8 cellular contexts compared by ENCODE assay signal in the genomic region with DNA sequence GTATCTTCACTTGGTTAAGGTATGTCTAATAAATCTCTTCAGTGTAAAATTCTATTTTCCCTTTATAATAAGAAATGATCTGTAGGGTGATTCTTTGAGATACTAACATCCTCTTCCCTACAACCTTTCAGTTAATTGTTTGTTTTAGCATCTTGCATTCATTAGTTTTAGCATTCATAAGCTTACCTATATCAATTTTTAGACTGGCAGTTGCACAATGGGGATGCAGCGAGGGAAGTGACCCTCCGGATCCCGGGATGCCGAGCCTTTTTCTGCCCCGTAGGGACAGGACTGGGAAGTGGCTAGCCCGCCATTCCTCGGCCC. TPM values are rescaled to one million over a fixed set of nuclear protein-coding genes. Genes with fewer than 3 reads are reported as not detected.
DNase-seq lines count a peak whose midpoint lies in the region; ATAC-seq, FAIRE-seq and TF ChIP-seq lines count a peak whose summit lies in the region.

No MANE protein-coding gene starts in this region.

- ATAC-seq in HCT116, result no peak; the same call in 1 of the 2 replicates
- no peak for ATAC-seq in activated CD8-positive, alpha-beta T cell treated with anti-CD3 and anti-CD28 coated beads, Interleukin-2, amount 10 ng/mL, durations not matched to agents 7 days and 5 days
- ATAC-seq in GM21786 (IDR thresholded peaks at IDR 0.05; ENCODE audit: unreplicated experiment), result no peak

- no peaks in the 10 kb centered on the region for H3K9me2 ChIP-seq in HCT116 (ENCODE audit: insufficient read depth)

- TSS peak; percentile 86 for BruUV-seq in HCT116 (replicated peaks; lab: Mats Ljungman, UMichigan)

- peak overlapping the region; percentile 3 for H2AFZ ChIP-seq in HCT116 (ENCODE audit: low read depth, low read length, poor library complexity, severe bottlenecking)

- no peaks in the 10 kb centered on the region for H3K9me3 Mint-ChIP-seq in activated CD8-positive, alpha-beta T cell treated with anti-CD3 and anti-CD28 coated beads, Interleukin-2, amount 10 ng/mL, durations not matched to agents 7 days and 5 days (ENCODE audit: insufficient read depth)

- H3K79me2 ChIP-seq in HCT116 (ENCODE audit: insufficient read depth, low read length), result peaks cover 45% of the 10 kb centered on the region

- H3K27ac ChIP-seq in HCT116 (ENCODE audit: low read depth, low read length) (peak overlapping the region; percentile 59), iPS DF 6.9 (ENCODE audit: low read length) (no peak overlapping the region), small intestine (ENCODE audit: low read depth in 1 of 2, low read length in 1 of 2) (peak overlapping the region; percentile 88 to 98)

- RAD21 ChIA-PET in HCT116 (lab: Charles Lee; ENCODE audit: low non-redundant PET in 1 of 2, low total read pairs in 2 of 2, uncharacterized antibody in 2 of 2, unreplicated experiment in 2 of 2), result no interaction called here

- peaks cover 42% of the 10 kb centered on the region for H3K4me1 Mint-ChIP-seq in activated CD8-positive, alpha-beta T cell treated with anti-CD3 and anti-CD28 coated beads, Interleukin-2, amount 10 ng/mL, durations not matched to agents 7 days and 5 days (ENCODE audit: low read depth)

- CTCF ChIA-PET in HCT116 (lab: Charles Lee), result interaction anchor here (0.9 kb wide), 1 partner anchor 8 kb away, joined by 3 read pairs; no protein-coding TSS in a partner anchor
- CTCF ChIA-PET in activated CD8-positive, alpha-beta T cell treated with anti-CD3 and anti-CD28 coated beads, Interleukin-2, amount 10 ng/mL, durations not matched to agents 7 days and 5 days (lab: Charles Lee), result interaction anchor here (0.6 to 1.5 kb wide), 6 partner anchors 9 to 157 kb away, joined by 3 to 8 read pairs (median 3); no protein-coding TSS in a partner anchor

- H3K27me3 Mint-ChIP-seq in activated CD8-positive, alpha-beta T cell treated with anti-CD3 and anti-CD28 coated beads, Interleukin-2, amount 10 ng/mL, durations not matched to agents 7 days and 5 days (ENCODE audit: low read depth), result no peaks in the 10 kb centered on the region

- peak overlapping the region; percentile 86 for H3K9ac ChIP-seq in HCT116 (ENCODE audit: low read length)

- H3K9me3 ChIP-seq in HCT116 (ENCODE audit: control insufficient read depth in 1 of 2, insufficient read depth in 1 of 2, low read depth in 1 of 2, low read length in 2 of 2) (no peaks in the 10 kb centered on the region), iPS DF 6.9 (ENCODE audit: control insufficient read depth, insufficient read depth, low read length) (no peaks in the 10 kb centered on the region), small intestine (ENCODE audit: control insufficient read depth, low read depth) (no peaks in the 10 kb centered on the region)

- H3K36me3 Mint-ChIP-seq in activated CD8-positive, alpha-beta T cell treated with anti-CD3 and anti-CD28 coated beads, Interleukin-2, amount 10 ng/mL, durations not matched to agents 7 days and 5 days (ENCODE audit: low read depth), result peaks cover 31% of the 10 kb centered on the region

- peak overlapping the region; percentile 99 for H3K4me3 Mint-ChIP-seq in activated CD8-positive, alpha-beta T cell treated with anti-CD3 and anti-CD28 coated beads, Interleukin-2, amount 10 ng/mL, durations not matched to agents 7 days and 5 days

- TF ChIP-seq RAD21 in HCT116 (IDR thresholded peaks at IDR 0.05; ENCODE audit: low read depth), result no peak

- peaks cover 0 to 9% of the 10 kb centered on the region in 2 experiments; a peak in 1 of 4 replicates for H3K36me3 ChIP-seq in HCT116 (ENCODE audit: control insufficient read depth in 1 of 2, insufficient read depth in 2 of 2, low read length in 2 of 2)
- no peaks in the 10 kb centered on the region for H3K36me3 ChIP-seq in iPS DF 6.9 (ENCODE audit: control insufficient read depth, insufficient read depth, low read length)
- no peaks in the 10 kb centered on the region for H3K36me3 ChIP-seq in small intestine (ENCODE audit: control insufficient read depth in 2 of 2, insufficient read depth in 2 of 2, low read length in 2 of 2)

- no peak for TF ChIP-seq CTCF in HCT116 (IDR thresholded peaks at IDR 0.05 in 2 of 3, conservative IDR thresholded peaks at IDR 0.05 in 1 of 3; ENCODE audit: borderline replicate concordance in 1 of 3, insufficient read depth in 1 of 3, low read depth in 2 of 3, low read length in 2 of 3)

- no peak for TF ChIP-seq POLR2A in HCT116 (IDR thresholded peaks at IDR 0.05; ENCODE audit: borderline replicate concordance, extremely low read depth, insufficient read depth, insufficient read length)

- peak overlapping the region; percentile 69 to 95 for H3K4me3 ChIP-seq in HCT116 (replicated peaks in 1 of 2; ENCODE audit: low read depth in 1 of 2, low read length in 2 of 2)
- peak overlapping the region; percentile 99; the same call in 1 of the 2 replicates for H3K4me3 ChIP-seq in iPS DF 6.9 (ENCODE audit: low read length)
- peak overlapping the region; percentile 49 to 86 for H3K4me3 ChIP-seq in small intestine (ENCODE audit: low read depth in 1 of 2, low read length in 2 of 2)

- FAIRE-seq in small intestine (lab: Jason Lieb, UNC), result no peak

- no peaks in the 10 kb centered on the region for H3K27me3 ChIP-seq in HCT116 (ENCODE audit: insufficient read depth, low read length)
- no peaks in the 10 kb centered on the region for H3K27me3 ChIP-seq in iPS DF 6.9 (ENCODE audit: control insufficient read depth, insufficient read depth, low read length)
- H3K27me3 ChIP-seq in small intestine (ENCODE audit: control insufficient read depth in 2 of 2, insufficient read depth in 2 of 2, low read length in 2 of 2), result no peaks in the 10 kb centered on the region

- no peaks in the 10 kb centered on the region for H4K20me1 ChIP-seq in HCT116 (ENCODE audit: insufficient read depth)

- peaks cover 9 to 25% of the 10 kb centered on the region in 2 experiments for H3K4me1 ChIP-seq in HCT116 (ENCODE audit: control insufficient read depth in 1 of 2, insufficient read depth in 2 of 2, low read length in 2 of 2)
- H3K4me1 ChIP-seq in iPS DF 6.9 (ENCODE audit: control insufficient read depth, insufficient read depth, low read length), result peaks cover 2% of the 10 kb centered on the region; the same call in 1 of the 2 replicates
- no peaks in the 10 kb centered on the region for H3K4me1 ChIP-seq in small intestine (ENCODE audit: control insufficient read depth in 2 of 2, insufficient read depth in 1 of 2, low read depth in 1 of 2, low read length in 1 of 2)

- WGBS in iPS DF 6.9 (ENCODE audit: insufficient coverage, insufficient read length), result no CpG with 5 or more reads among the region's 7 CpGs
- WGBS in small intestine, 3 donors, result 0% methylated on average over 7 of the region's 7 CpGs

- POLR2A ChIA-PET in HCT116 (lab: Charles Lee), result interaction anchor here (0.8 to 1.3 kb wide), 17 partner anchors 10 to 266 kb away, joined by 3 to 9 read pairs (median 3); no protein-coding TSS in a partner anchor
- POLR2A ChIA-PET in activated CD8-positive, alpha-beta T cell treated with anti-CD3 and anti-CD28 coated beads, Interleukin-2, amount 10 ng/mL, durations not matched to agents 7 days and 5 days (lab: Charles Lee), result interaction anchor here (0.6 to 1.8 kb wide), 16 partner anchors 8 to 450 kb away, joined by 3 to 29 read pairs (median 4); a partner anchor contains a TSS

- DNase-seq in HCT116 (ENCODE audit: low read depth, low spot score), result no peak
- no peak for DNase-seq in activated CD8-positive, alpha-beta T cell treated with anti-CD3 and anti-CD28 coated beads, Interleukin-2, amount 10 ng/mL, durations not matched to agents 7 days and 5 days
- DNase-seq in iPS DF 6.9 (ENCODE audit: low read depth, low spot score), result no peak
- no peak for DNase-seq in small intestine
- DNase-seq in stimulated activated CD4-positive, alpha-beta T cell treated with anti-CD3 and anti-CD28 coated beads, Interleukin-4, amount 100 ng/mL, for 24 hours, result no peak
- DNase-seq in NCI-H1930 (lab: John Stamatoyannopoulos, UW), result no peak
- no peak for DNase-seq in NCI-H748 treated with DMSO at 0.1 percent for 48 hours (lab: John Stamatoyannopoulos, UW)

- intact Hi-C loops in HCT116 (cut with micrococcal nuclease), result no loop called here

- peak overlapping the region; percentile 83 for H3K4me2 ChIP-seq in HCT116 (ENCODE audit: low read length)

- H3K27ac Mint-ChIP-seq in activated CD8-positive, alpha-beta T cell treated with anti-CD3 and anti-CD28 coated beads, Interleukin-2, amount 10 ng/mL, durations not matched to agents 7 days and 5 days, result peak overlapping the region; percentile 99

TF ChIP-seq in HCT116, 20 proteins besides CTCF, POLR2A, EP300 and RAD21:
- no peak for TF ChIP-seq CBX3 (IDR thresholded peaks at IDR 0.05; ENCODE audit: low read depth)
- TF ChIP-seq JUND (IDR thresholded peaks at IDR 0.05), result no peak
- no peak for TF ChIP-seq YY1 (IDR thresholded peaks at IDR 0.05; ENCODE audit: extremely low read depth, insufficient replicate concordance, low read depth, low read length)
- no peak for TF ChIP-seq EZH2 (IDR thresholded peaks at IDR 0.05)
- TF ChIP-seq FOSL1 (IDR thresholded peaks at IDR 0.05; ENCODE audit: low read depth), result no peak
- no peak for TF ChIP-seq EGR1 (IDR thresholded peaks at IDR 0.05; ENCODE audit: low read depth)

RNA-seq across cellular contexts. Expression of a gene that starts 0.5 kb away (rescaled TPM):
- 50.2 TPM for total RNA-seq in HCT116 (2021; ENCODE audit: unreplicated experiment)
- 3.8 and 8.3 TPM in 2 replicates for polyA plus RNA-seq in HCT116 (2012)
- total RNA-seq in activated CD8-positive, alpha-beta T cell treated with anti-CD3 and anti-CD28 coated beads, Interleukin-2, amount 10 ng/mL, durations not matched to agents 7 days and 5 days, result 10 to 100 TPM; 68.9 to 78.4 TPM
- polyA plus RNA-seq in small intestine, result 1 to 10 TPM; 1.6 to 6.1 (median 1.6) TPM

RNA-seq across cellular contexts. Expression of a gene that starts 55.8 kb away (rescaled TPM):
- 6.4 TPM for total RNA-seq in HCT116 (2021; ENCODE audit: unreplicated experiment)
- 3.8 and 4.2 TPM in 2 replicates for polyA plus RNA-seq in HCT116 (2012)
- 1 to 10 TPM; 6.4 to 7.0 TPM for total RNA-seq in activated CD8-positive, alpha-beta T cell treated with anti-CD3 and anti-CD28 coated beads, Interleukin-2, amount 10 ng/mL, durations not matched to agents 7 days and 5 days
- 10 to 100 TPM; 13.1 to 26.8 (median 15.9) TPM for polyA plus RNA-seq in small intestine
